Comparison of ENCODE assay signal across 20 cellular contexts in the genomic region with DNA sequence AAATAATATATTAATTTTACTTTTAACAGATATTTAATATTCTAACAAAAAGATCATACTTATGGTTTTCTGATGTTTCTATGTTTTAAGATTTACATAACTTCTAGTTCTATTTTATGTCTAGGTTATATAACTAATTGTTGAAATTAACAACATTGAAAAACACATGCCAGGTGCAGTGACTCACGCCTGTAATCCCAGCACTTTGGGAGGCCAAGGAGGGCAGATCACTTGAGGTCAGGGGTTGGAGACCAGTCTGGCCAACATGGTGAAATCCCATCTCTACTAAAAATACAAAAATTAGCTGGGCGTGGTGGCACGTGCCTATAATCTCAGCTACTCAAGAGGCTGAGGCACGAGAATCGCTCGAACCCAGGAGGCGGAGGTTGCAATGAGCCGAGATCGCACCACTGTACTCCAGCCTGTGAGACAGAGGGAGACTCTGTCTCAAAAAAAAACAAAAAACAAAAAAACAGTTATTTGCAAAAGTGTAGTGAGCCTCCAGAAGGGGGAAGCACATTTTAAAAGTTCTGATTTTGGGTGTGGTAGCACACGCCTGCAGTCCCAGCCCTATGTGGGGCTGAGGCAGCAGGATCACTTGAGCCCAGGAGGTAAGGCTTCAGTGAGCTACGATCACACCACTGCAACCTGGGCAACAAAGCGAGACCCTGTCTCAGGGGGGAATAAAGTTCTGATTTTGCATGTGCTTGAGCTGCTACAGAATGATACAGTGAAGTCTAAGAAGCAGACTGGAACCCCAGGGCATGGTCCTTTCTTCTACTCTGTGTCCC. TPM values are rescaled to one million over a fixed set of nuclear protein-coding genes. Genes with fewer than 3 reads are reported as not detected.
DNase-seq lines count a peak whose midpoint lies in the region; ATAC-seq, FAIRE-seq and TF ChIP-seq lines count a peak whose summit lies in the region.
"Had no signal": no experiment of that assay in that cellular context is flagged by ENCODE, and none has a peak within 500 bp of the region (broad histone marks: within the 10 kb centered on the region; RNA-seq: fewer than 3 reads in every experiment).

No MANE protein-coding gene starts in this region.

- H4K20me1 ChIP-seq in GM12878 (ENCODE audit: control insufficient read depth, insufficient read depth): no peaks in the 10 kb centered on the region

- no peak for FAIRE-seq in GM12878 (lab: Jason Lieb, UNC)
- FAIRE-seq: H1, urothelium cell line had no signal

- DNase-seq in GM12878 (ENCODE audit: low read depth, low spot score) (no peak), NCI-H1105 treated with DMSO at 0.1 percent for 48 hours (lab: John Stamatoyannopoulos, UW) (no peak), AG08395 (ENCODE audit: low spot score) (no peak)
- DNase-seq: activated CD4-positive, alpha-beta T cell treated with anti-CD3 and anti-CD28 coated beads, Interleukin-2, amount 50 U/mL, for 1 hour; activated naive CD8-positive, alpha-beta T cell treated with anti-CD3 and anti-CD28 coated beads, Interleukin-2, amount 10 ng/mL, durations not matched to agents 7 days and 5 days; activated T-cell treated with anti-CD3 and anti-CD28 coated beads, Interleukin-2, amount 50 U/mL, for 24 hours; gastrocnemius medialis; NCI-H1417; occipital lobe; SIG-M5; stimulated activated naive CD4-positive, alpha-beta T cell treated with Interleukin-2 at 50 U/mL for 16 hours; T-helper 9 cell had no signal

- intact Hi-C loops in GM12878 (cut with micrococcal nuclease; ENCODE audit: unreplicated experiment): loop anchor here (1.0 to 2.0 kb wide), 5 partner anchors 60 to 404 kb away; no protein-coding TSS in a partner anchor

- TF ChIP-seq RAD21 in GM12878 (IDR thresholded peaks at IDR 0.05; ENCODE audit: insufficient read depth, low read depth, low read length): peak; percentile 42

- 72% methylated on average over 12 of the region's 12 CpGs for WGBS in GM12878 (ENCODE audit: insufficient coverage, insufficient replicate concordance, low lambda C conversion rate, missing lambda C conversion rate)

- H3K9ac ChIP-seq in GM12878 (ENCODE audit: control insufficient read depth, insufficient read depth, low read length) (0 out of 2 replicates have a peak overlapping the region, but pooled peaks have one; percentile 13), skeletal muscle satellite cell (ENCODE audit: low read depth, low read length) (peak overlapping the region; percentile 43)

- CTCF ChIA-PET in GM12878 (lab: Yijun Ruan, JAX): interaction anchor here (0.6 to 1.4 kb wide), 11 partner anchors 19 to 404 kb away, joined by 3 to 8 read pairs (median 4); a partner anchor contains a TSS

- no peak for TF ChIP-seq POLR2A in GM12878 (IDR thresholded peaks at IDR 0.05; ENCODE audit: low read depth, low read length)

- H3K9me3 ChIP-seq in GM12878 (replicated peaks; ENCODE audit: control insufficient read depth, insufficient read depth, low read length) (no peaks in the 10 kb centered on the region), skeletal muscle satellite cell (replicated peaks; ENCODE audit: low read length) (no peaks in the 10 kb centered on the region)
- H3K9me3 ChIP-seq: gastrocnemius medialis had no signal

- peak overlapping the region; percentile 30; the same call in 1 of the 2 replicates for H3K4me2 ChIP-seq in GM12878 (ENCODE audit: control insufficient read depth, insufficient read depth)
- no peak overlapping the region for H3K4me2 ChIP-seq in skeletal muscle satellite cell (ENCODE audit: low read length)
- H3K4me2 ChIP-seq: smooth muscle cell had no signal

- H3K27me3 ChIP-seq in GM12878 (replicated peaks in 1 of 2; ENCODE audit: control insufficient read depth in 2 of 2, insufficient read depth in 2 of 2, low read length in 1 of 2) (no peaks in the 10 kb centered on the region), skeletal muscle satellite cell (ENCODE audit: control insufficient read depth, insufficient read depth, low read length) (no peaks in the 10 kb centered on the region)
- H3K27me3 ChIP-seq: cardiac muscle cell, gastrocnemius medialis had no signal

- H3K4me1 ChIP-seq in GM12878 (ENCODE audit: control insufficient read depth, insufficient read depth, low read length): peaks cover 9% of the 10 kb centered on the region
- peaks cover 42% of the 10 kb centered on the region for H3K4me1 ChIP-seq in skeletal muscle satellite cell (ENCODE audit: control insufficient read depth, insufficient read depth, low read length)

- TF ChIP-seq EP300 in GM12878 (IDR thresholded peaks at IDR 0.05; ENCODE audit: borderline replicate concordance in 1 of 2, control insufficient read depth in 1 of 2, low read depth in 2 of 2, low read length in 2 of 2): no peak

- in situ Hi-C loops in GM12878 (cut with MboI): loop anchor here (5.0 kb wide), 1 partner anchor 403 kb away; no protein-coding TSS in a partner anchor

- H2AFZ ChIP-seq in GM12878 (ENCODE audit: control insufficient read depth, low read depth, low read length): peak overlapping the region; percentile 43

- no TSS peak for BruUV-seq in GM12878 (replicated peaks; lab: Mats Ljungman, UMichigan)

- RAD21 ChIA-PET in GM12878 (lab: Charles Lee; ENCODE audit: unreplicated experiment): interaction anchor here (0.8 to 1.4 kb wide), 5 partner anchors 10 to 295 kb away, joined by 3 to 5 read pairs (median 3); no protein-coding TSS in a partner anchor

- H3K36me3 ChIP-seq in GM12878 (ENCODE audit: control insufficient read depth in 2 of 2, insufficient read depth in 2 of 2, low read length in 1 of 2) (no peaks in the 10 kb centered on the region), skeletal muscle satellite cell (ENCODE audit: insufficient read depth, low read length) (no peaks in the 10 kb centered on the region)
- H3K36me3 ChIP-seq: cardiac muscle cell, gastrocnemius medialis had no signal

- H3K79me2 ChIP-seq in GM12878 (ENCODE audit: control insufficient read depth, insufficient read depth, low read length): no peaks in the 10 kb centered on the region

- POLR2A ChIA-PET in GM12878 (lab: Charles Lee): interaction anchor here (0.5 kb wide), 1 partner anchor 348 kb away, joined by 3 read pairs; no protein-coding TSS in a partner anchor

- TF ChIP-seq CTCF in GM12874 (IDR thresholded peaks at IDR 0.05; ENCODE audit: insufficient read depth, low read depth, low read length): 0 out of 2 replicates have a peak, but pooled peaks have one; percentile 5
- TF ChIP-seq CTCF in GM12878 (IDR thresholded peaks at IDR 0.05 in 2 of 3, conservative IDR thresholded peaks at IDR 0.05 in 1 of 3; ENCODE audit: control insufficient read depth in 2 of 3, extremely low read depth in 1 of 3, insufficient read depth in 1 of 3, low read depth in 3 of 3, low read length in 3 of 3): 0 out of 6 replicates have a peak, but pooled peaks of 1 of the 3 experiments have one; percentile 2

- no peak overlapping the region for H3K4me3 ChIP-seq in GM12878
- H3K4me3 ChIP-seq in skeletal muscle satellite cell (ENCODE audit: low read length): no peak overlapping the region
- H3K4me3 ChIP-seq: cardiac muscle cell, gastrocnemius medialis, smooth muscle cell had no signal

- SMC1A ChIA-PET in GM12878 (lab: Charles Lee; ENCODE audit: uncharacterized antibody, unreplicated experiment): interaction anchor here (0.6 to 1.4 kb wide), 10 partner anchors 8 to 403 kb away, joined by 3 to 10 read pairs (median 3); no protein-coding TSS in a partner anchor

- H3K27ac ChIP-seq in GM12878 (ENCODE audit: control insufficient read depth, insufficient read depth): peak overlapping the region; percentile 45
- H3K27ac ChIP-seq: cardiac muscle cell, gastrocnemius medialis had no signal

- ATAC-seq in HG03342 (IDR thresholded peaks at IDR 0.05; ENCODE audit: unreplicated experiment) (peak; percentile 46), GM12878 (peak; percentile 84)
- ATAC-seq in activated CD4-positive, CD25-positive, alpha-beta regulatory T cell treated with anti-CD3 and anti-CD28 coated beads, Interleukin-2, amount 50 U/mL, for 24 hours: no peak
- ATAC-seq: gastrocnemius medialis had no signal

RNA-seq across cellular contexts. Expression of a gene that starts 18.6 kb away (rescaled TPM):
- 27.1 and 31.0 TPM in 2 replicates for total RNA-seq in GM12878 (2013; cell fraction: nucleolus; rRNA removed)
- total RNA-seq in GM12878 (2014; rRNA removed): 30.6 and 42.0 TPM in 2 replicates
- 25.4 and 28.2 TPM in 2 replicates for total RNA-seq in GM12878 (2014; rRNA removed; fragmentation: Illumina TruSeq; extraction: Trizol)
- 35.9 and 38.2 TPM in 2 replicates for total RNA-seq in GM12878 (2021)
- polyA plus RNA-seq in GM12878 (2011; ENCODE audit: low read depth): 11.8 TPM
- polyA plus RNA-seq in GM12878 (2011; rRNA removed): 36.7 and 42.8 TPM in 2 replicates
- polyA plus RNA-seq in GM12878 (2011; cell fraction: cytosol; rRNA removed): 21.7 and 24.8 TPM in 2 replicates
- polyA plus RNA-seq in GM12878 (2011; cell fraction: nucleus; rRNA removed): 38.5 and 41.2 TPM in 2 replicates
- polyA plus RNA-seq in GM12878 (2012): 24.8 and 26.1 TPM in 2 replicates
- 28.9 and 31.4 TPM in 2 replicates for polyA plus RNA-seq in GM12878 (2014; fragmentation: Illumina TruSeq; extraction: Trizol)
- 10 to 100 TPM; 15.6 to 28.2 TPM for polyA plus RNA-seq in GM12878 (2014; fragmentation: Nextera tagmentation; extraction: Ambion mirVana)
- 27.6 and 28.4 TPM in 2 replicates for polyA plus RNA-seq in GM12878 (2014; rRNA removed)
- polyA plus RNA-seq in GM12878 (2016; fragmentation: Nextera tagmentation; extraction: Ambion mirVana): 10 to 100 TPM; 54.2 to 56.2 TPM
- polyA minus RNA-seq in GM12878 (2011; rRNA and poly(A)+ RNA removed): 26.4 and 26.6 TPM in 2 replicates
- 6.8 TPM in 2 replicates for polyA minus RNA-seq in GM12878 (2011; cell fraction: cytosol; rRNA and poly(A)+ RNA removed)
- 19.9 and 28.6 TPM in 2 replicates for polyA minus RNA-seq in GM12878 (2011; cell fraction: nucleus; rRNA and poly(A)+ RNA removed)
- 22.8 and 23.2 TPM in 2 replicates for total RNA-seq in skeletal muscle satellite cell (2012; rRNA removed)

RNA-seq across cellular contexts. Expression of a gene that starts 26.8 kb away (rescaled TPM):
- total RNA-seq in GM12878 (2013; cell fraction: nucleolus; rRNA removed): not detected in 2 replicates
- total RNA-seq in GM12878 (2014; rRNA removed): not detected in 2 replicates
- not detected in 2 replicates for total RNA-seq in GM12878 (2014; rRNA removed; fragmentation: Illumina TruSeq; extraction: Trizol)
- not detected in 2 replicates for total RNA-seq in GM12878 (2021)
- polyA plus RNA-seq in GM12878 (2011; ENCODE audit: low read depth): 0.16 TPM
- not detected in 2 replicates for polyA plus RNA-seq in GM12878 (2011; rRNA removed)
- not detected in 2 replicates for polyA plus RNA-seq in GM12878 (2011; cell fraction: cytosol; rRNA removed)
- polyA plus RNA-seq in GM12878 (2011; cell fraction: nucleus; rRNA removed): not detected in 2 replicates
- polyA plus RNA-seq in GM12878 (2012): 0.35 and 0.38 TPM in 2 replicates
- polyA plus RNA-seq in GM12878 (2014; fragmentation: Illumina TruSeq; extraction: Trizol): not detected in 2 replicates
- under 1 TPM; 0.10 to 0.20 TPM for polyA plus RNA-seq in GM12878 (2014; fragmentation: Nextera tagmentation; extraction: Ambion mirVana)
- not detected in 2 replicates for polyA plus RNA-seq in GM12878 (2014; rRNA removed)
- under 1 TPM; 0.44 to 0.48 TPM for polyA plus RNA-seq in GM12878 (2016; fragmentation: Nextera tagmentation; extraction: Ambion mirVana)
- polyA minus RNA-seq in GM12878 (2011; rRNA and poly(A)+ RNA removed): not detected in 2 replicates
- polyA minus RNA-seq in GM12878 (2011; cell fraction: cytosol; rRNA and poly(A)+ RNA removed): not detected in 2 replicates
- not detected in 2 replicates for polyA minus RNA-seq in GM12878 (2011; cell fraction: nucleus; rRNA and poly(A)+ RNA removed)
- total RNA-seq in skeletal muscle satellite cell (2012; rRNA removed): not detected in 2 replicates
- total RNA-seq: activated naive CD8-positive, alpha-beta T cell treated with anti-CD3 and anti-CD28 coated beads, Interleukin-2, amount 10 ng/mL, durations not matched to agents 7 days and 5 days; H1; occipital lobe; smooth muscle cell had no signal

Comparison
In these comparisons a context has a peak if more than half of its experiments do, and no peak if none do; other contexts are left out.
1. ATAC-seq: peak in HG03342 (single experiment) and GM12878 (single experiment); none in activated CD4-positive, CD25-positive, alpha-beta regulatory T cell treated with anti-CD3 and anti-CD28 coated beads, Interleukin-2, amount 50 U/mL, for 24 hours (0 of 2).